Comparison of ENCODE assay signal across 29 cellular contexts in genomic region chr15:74809242-74809641, GRCh38. TPM values are rescaled to one million over a fixed set of nuclear protein-coding genes. Genes with fewer than 3 reads are reported as not detected.
DNase-seq lines count a peak whose midpoint lies in the region; ATAC-seq, FAIRE-seq and TF ChIP-seq lines count a peak whose summit lies in the region.
"Had no signal": no experiment of that assay in that cellular context is flagged by ENCODE, and none has a peak within 500 bp of the region (broad histone marks: within the 10 kb centered on the region; RNA-seq: fewer than 3 reads in every experiment).

No MANE protein-coding gene starts in this region.

- no peak overlapping the region for H3K9ac ChIP-seq in H1 (replicated peaks in 1 of 4; ENCODE audit: extremely low read depth in 1 of 4, low read depth in 3 of 4, low read length in 3 of 4)

- TF ChIP-seq RAD21 in H1 (IDR thresholded peaks at IDR 0.05 in 1 of 2, conservative IDR thresholded peaks at IDR 0.05 in 1 of 2; ENCODE audit: low read depth in 2 of 2, low read length in 2 of 2) = no peak

- H3K9me3 Mint-ChIP-seq in stimulated activated naive CD8-positive, alpha-beta T cell treated with anti-CD3 and anti-CD28 coated beads, Interleukin-15, amount 100 ng/mL, for 72 hours = no peaks in the 10 kb centered on the region
- H3K9me3 Mint-ChIP-seq: neural crest cell had no signal

- no peak overlapping the region for H2AK5ac ChIP-seq in H1 (ENCODE audit: low read depth, low read length)

- H3K4me1 ChIP-seq in H1 (replicated peaks in 1 of 4; ENCODE audit: control insufficient read depth in 3 of 4, insufficient read depth in 4 of 4, low read length in 3 of 4) = peaks cover 0 to 2% (median 1%) of the 10 kb centered on the region in 4 experiments; a peak in 2 of 7 replicates
- H3K4me1 ChIP-seq: Caco-2, gastroesophageal sphincter, prostate gland, tibial artery had no signal

- no peaks in the 10 kb centered on the region for H3K9me3 ChIP-seq in H1 (ENCODE audit: insufficient read depth in 2 of 2, low read depth in 1 of 2, low read length in 1 of 2)
- H3K9me3 ChIP-seq: Caco-2, esophagus squamous epithelium, gastroesophageal sphincter, prostate gland, tibial artery had no signal

- no peaks in the 10 kb centered on the region for H3K23me2 ChIP-seq in H1 (ENCODE audit: low read depth, low read length)

- peak overlapping the region; percentile 20 to 89 for H3K27ac Mint-ChIP-seq in stimulated activated naive CD8-positive, alpha-beta T cell treated with anti-CD3 and anti-CD28 coated beads, Interleukin-15, amount 100 ng/mL, for 72 hours

- H4K91ac ChIP-seq in H1 (replicated peaks; ENCODE audit: insufficient read length, low read length) = no peak overlapping the region

- H2BK15ac ChIP-seq in H1 (ENCODE audit: low read length) = no peak overlapping the region

- no peak overlapping the region for H2AFZ ChIP-seq in H1 (ENCODE audit: low read length)

- WGBS in H1 (ENCODE audit: extremely low coverage in 1 of 2, insufficient coverage in 1 of 2, insufficient read length in 1 of 2, insufficient replicate concordance in 2 of 2, low coverage in 1 of 2, low lambda C conversion rate in 2 of 2, missing lambda C conversion rate in 1 of 2), 2 experiments = no CpG with 5 or more reads among the region's 5 CpGs

- H3K4me3 ChIP-seq in H1 (ENCODE audit: extremely low read depth in 1 of 4, insufficient read depth in 2 of 4, low read depth in 3 of 4, low read length in 4 of 4) = no peak overlapping the region
- H3K4me3 ChIP-seq: esophagus squamous epithelium, gastroesophageal sphincter, GM12878, K562, prostate gland, tibial artery had no signal

- DNase-seq in NCI-H524 (lab: John Stamatoyannopoulos, UW) (peak; percentile 34 to 76), NCI-H524 treated with DMSO at 0.1 percent for 48 hours (lab: John Stamatoyannopoulos, UW) (no peak), H1 (ENCODE audit: low read depth in 1 of 2, low spot score in 2 of 2) (no peak), DMS79 treated with DMSO at 0.1 percent for 48 hours (lab: John Stamatoyannopoulos, UW) (no peak), retina (no peak)
- no peak for DNase-seq in stimulated activated naive CD8-positive, alpha-beta T cell treated with anti-CD3 and anti-CD28 coated beads, Interleukin-15, amount 100 ng/mL, for 72 hours
- DNase-seq in stimulated activated naive CD8-positive, alpha-beta T cell treated with anti-CD3 and anti-CD28 coated beads, Interleukin-15, Interleukin-2, amounts not matched to agents 100 U/mL and 50 U/mL, for 24 hours = no peak
- DNase-seq: activated CD4-positive, alpha-beta T cell treated with anti-CD3 and anti-CD28 coated beads, Interleukin-2, amount 50 U/mL, for 1 hour; activated naive CD4-positive, alpha-beta T cell treated with anti-CD3 and anti-CD28 coated beads, Interleukin-2, amount 50 U/mL, for 16 hours; Caco-2; DND-41; effector memory CD4-positive, alpha-beta T cell; esophagus squamous epithelium; hypothalamus; left ventricle myocardium superior; NCI-H146; stimulated activated CD4-positive, alpha-beta T cell treated with anti-CD3 and anti-CD28 coated beads, Interleukin-2, amount 100 ng/mL, for 24 hours; stimulated activated naive CD4-positive, alpha-beta T cell treated with Interleukin-2 at 50 U/mL for 16 hours; tibial artery had no signal

- FAIRE-seq in H1 (lab: Jason Lieb, UNC) = no peak
- FAIRE-seq: GM12878, islet of Langerhans had no signal

- no peaks in the 10 kb centered on the region for H3K27me3 Mint-ChIP-seq in stimulated activated naive CD8-positive, alpha-beta T cell treated with anti-CD3 and anti-CD28 coated beads, Interleukin-15, amount 100 ng/mL, for 72 hours

- no peaks in the 10 kb centered on the region for H3K79me1 ChIP-seq in H1 (ENCODE audit: low read depth, low read length)

- TF ChIP-seq EP300 in H1 (IDR thresholded peaks at IDR 0.05; ENCODE audit: borderline replicate concordance in 1 of 2, low read depth in 2 of 2, low read length in 2 of 2) = no peak

- CTCF ChIA-PET in H1 (lab: Charles Lee; ENCODE audit: partially characterized antibody) = interaction anchor here (0.7 to 10.2 kb wide), 17 partner anchors 9 to 335 kb away, joined by 3 to 113 read pairs (median 7); partner anchors contain the start of gene CPLX3

- H3K4ac ChIP-seq in H1 (replicated peaks; ENCODE audit: insufficient read length, low read depth, low read length) = no peak overlapping the region

- H3K18ac ChIP-seq in H1 (ENCODE audit: extremely low read depth, low read length) = 0 out of 2 replicates have a peak overlapping the region, but pooled peaks have one; percentile 71

- H3K27ac ChIP-seq in H1 (ENCODE audit: low read depth, low read length) = peak overlapping the region; percentile 35; the same call in 1 of the 2 replicates
- H3K27ac ChIP-seq: 22Rv1, esophagus squamous epithelium, gastroesophageal sphincter, tibial artery had no signal

- H2BK5ac ChIP-seq in H1 (ENCODE audit: low read depth, low read length) = 0 out of 2 replicates have a peak overlapping the region, but pooled peaks have one; percentile 24

- no peak for TF ChIP-seq CTCF in H1 (IDR thresholded peaks at IDR 0.05; ENCODE audit: control extremely low read depth in 1 of 3, insufficient read depth in 1 of 3, low read depth in 1 of 3, low read length in 3 of 3)

- no peaks in the 10 kb centered on the region for H3K36me3 ChIP-seq in H1 (ENCODE audit: control insufficient read depth in 2 of 4, insufficient read depth in 4 of 4, low read length in 3 of 4)
- H3K36me3 ChIP-seq: gastroesophageal sphincter, prostate gland, tibial artery had no signal

- H3K4me3 Mint-ChIP-seq in stimulated activated naive CD8-positive, alpha-beta T cell treated with anti-CD3 and anti-CD28 coated beads, Interleukin-15, amount 100 ng/mL, for 72 hours = peak overlapping the region in 1 of 2 donors; percentile 7
- H3K4me3 Mint-ChIP-seq: neural crest cell had no signal

- POLR2A ChIA-PET in H1 (lab: Charles Lee; ENCODE audit: partially characterized antibody) = interaction anchor here (0.6 to 2.8 kb wide), 6 partner anchors 9 to 179 kb away, joined by 3 to 10 read pairs (median 4); no protein-coding TSS in a partner anchor

- H3K4me1 Mint-ChIP-seq in stimulated activated naive CD8-positive, alpha-beta T cell treated with anti-CD3 and anti-CD28 coated beads, Interleukin-15, amount 100 ng/mL, for 72 hours = peaks cover 35% of the 10 kb centered on the region

- H4K20me1 ChIP-seq in H1 (replicated peaks in 1 of 2; ENCODE audit: control insufficient read depth in 1 of 2, insufficient read depth in 2 of 2, low read length in 2 of 2) = no peaks in the 10 kb centered on the region

- no peak overlapping the region for H3K23ac ChIP-seq in H1 (ENCODE audit: insufficient read length)

- no peak overlapping the region for H4K5ac ChIP-seq in H1 (ENCODE audit: insufficient read length, low read depth, low read length)

- H4K8ac ChIP-seq in H1 (ENCODE audit: extremely low read depth, insufficient read depth, low read length) = no peak overlapping the region

- H3K56ac ChIP-seq in H1 (replicated peaks; ENCODE audit: insufficient read length, low read depth, low read length) = no peak overlapping the region

- no peak overlapping the region for H2BK120ac ChIP-seq in H1 (replicated peaks; ENCODE audit: low read depth, low read length)

- no peak overlapping the region for H3K4me2 ChIP-seq in H1 (ENCODE audit: insufficient read depth in 1 of 2, low read depth in 2 of 2, low read length in 2 of 2)

- H3K14ac ChIP-seq in H1 (ENCODE audit: insufficient read length) = no peak overlapping the region

- no peaks in the 10 kb centered on the region for H3K79me2 ChIP-seq in H1 (ENCODE audit: control insufficient read depth in 1 of 2, insufficient read depth in 2 of 2, low read length in 2 of 2)

- H3K27me3 ChIP-seq in H1 (replicated peaks in 1 of 4; ENCODE audit: control insufficient read depth in 3 of 4, extremely low read depth in 1 of 4, insufficient read depth in 3 of 4, low read length in 3 of 4) = no peaks in the 10 kb centered on the region
- H3K27me3 ChIP-seq: esophagus squamous epithelium had no signal

- 0 out of 2 replicates have a peak overlapping the region, but pooled peaks have one; percentile 68 for H2BK12ac ChIP-seq in H1 (ENCODE audit: low read depth, low read length)

- TF ChIP-seq POLR2A in H1 (IDR thresholded peaks at IDR 0.05; ENCODE audit: control extremely low read depth in 1 of 2, low read depth in 2 of 2, low read length in 2 of 2) = no peak

- ATAC-seq in stimulated activated naive CD8-positive, alpha-beta T cell treated with anti-CD3 and anti-CD28 coated beads, Interleukin-15, amount 100 ng/mL, for 72 hours = peak; percentile 5
- no peak for ATAC-seq in stimulated activated naive CD8-positive, alpha-beta T cell treated with anti-CD3 and anti-CD28 coated beads, Interleukin-15, Interleukin-2, amounts not matched to agents 100 U/mL and 50 U/mL, for 24 hours
- no peak for ATAC-seq in HG03571 (IDR thresholded peaks at IDR 0.05; ENCODE audit: unreplicated experiment)
- ATAC-seq: gastroesophageal sphincter, GM12878, left ventricle myocardium superior, Right ventricle myocardium inferior had no signal

- no peak overlapping the region for H2BK20ac ChIP-seq in H1 (ENCODE audit: low read length)

RNA-seq across cellular contexts. Expression of gene LMAN1L, which starts 3.4 kb away (rescaled TPM):
- not detected in 2 replicates for total RNA-seq in H1 (2021; fragmentation: NEBNext Ultra II Directional; extraction: Animal tissue kit (Norgen Biotek cat#: 25700))
- not detected in 2 replicates for polyA plus RNA-seq in H1 (2011; rRNA removed)
- polyA plus RNA-seq in H1 (2011; cell fraction: cytosol; rRNA removed) = 0.03 TPM
- polyA plus RNA-seq in H1 (2011; cell fraction: nucleus; rRNA removed) = not detected
- not detected in 4 replicates for polyA plus RNA-seq in H1 (2012, experiment 1 of 2)
- polyA plus RNA-seq in H1 (2012, experiment 2 of 2) = not detected
- not detected for polyA plus RNA-seq in H1 (2013, experiment 1 of 2)
- polyA plus RNA-seq in H1 (2013, experiment 2 of 2) = not detected
- polyA minus RNA-seq in H1 (2011; rRNA and poly(A)+ RNA removed) = not detected in 2 replicates
- not detected for polyA minus RNA-seq in H1 (2011; cell fraction: cytosol; rRNA and poly(A)+ RNA removed)
- polyA minus RNA-seq in H1 (2011; cell fraction: nucleus; rRNA and poly(A)+ RNA removed) = not detected
- total RNA-seq: Caco-2, GM12878, K562, neural crest cell, skeletal muscle tissue had no signal
- polyA plus RNA-seq: GM12878, K562 had no signal

RNA-seq across cellular contexts. Expression of gene CPLX3, which starts 17.2 kb away (rescaled TPM):
- total RNA-seq in H1 (2021; fragmentation: NEBNext Ultra II Directional; extraction: Animal tissue kit (Norgen Biotek cat#: 25700)) = not detected in 2 replicates
- 0.17 and 0.27 TPM in 2 replicates for polyA plus RNA-seq in H1 (2011; rRNA removed)
- 0.23 TPM for polyA plus RNA-seq in H1 (2011; cell fraction: cytosol; rRNA removed)
- polyA plus RNA-seq in H1 (2011; cell fraction: nucleus; rRNA removed) = 0.16 TPM
- 0.08 to 0.19 TPM (median 0.08 TPM) in 3 of 4 replicates, not detected in the other for polyA plus RNA-seq in H1 (2012, experiment 1 of 2)
- polyA plus RNA-seq in H1 (2012, experiment 2 of 2) = 0.09 TPM
- 0.10 TPM for polyA plus RNA-seq in H1 (2013, experiment 1 of 2)
- polyA plus RNA-seq in H1 (2013, experiment 2 of 2) = 0.11 TPM
- polyA minus RNA-seq in H1 (2011; rRNA and poly(A)+ RNA removed) = 0.28 TPM in 1 of 2 replicates, not detected in the other
- not detected for polyA minus RNA-seq in H1 (2011; cell fraction: cytosol; rRNA and poly(A)+ RNA removed)
- polyA minus RNA-seq in H1 (2011; cell fraction: nucleus; rRNA and poly(A)+ RNA removed) = not detected
- total RNA-seq: Caco-2, gastroesophageal sphincter, GM12878, K562, neural crest cell, skeletal muscle tissue had no signal
- polyA plus RNA-seq: K562 had no signal

RNA-seq across cellular contexts. Expression of gene CSK, which starts 27.4 kb away (rescaled TPM):
- 50.2 and 51.7 TPM in 2 replicates for total RNA-seq in H1 (2021; fragmentation: NEBNext Ultra II Directional; extraction: Animal tissue kit (Norgen Biotek cat#: 25700))
- polyA plus RNA-seq in H1 (2011; rRNA removed) = 13.7 and 23.0 TPM in 2 replicates
- polyA plus RNA-seq in H1 (2011; cell fraction: cytosol; rRNA removed) = 16.8 TPM
- polyA plus RNA-seq in H1 (2011; cell fraction: nucleus; rRNA removed) = 40.7 TPM
- 31.1 to 46.6 TPM (median 42.9 TPM) in 4 replicates for polyA plus RNA-seq in H1 (2012, experiment 1 of 2)
- 39.8 TPM for polyA plus RNA-seq in H1 (2012, experiment 2 of 2)
- 22.2 TPM for polyA plus RNA-seq in H1 (2013, experiment 1 of 2)
- 21.3 TPM for polyA plus RNA-seq in H1 (2013, experiment 2 of 2)
- 12.9 and 26.4 TPM in 2 replicates for polyA minus RNA-seq in H1 (2011; rRNA and poly(A)+ RNA removed)
- 21.8 TPM for polyA minus RNA-seq in H1 (2011; cell fraction: cytosol; rRNA and poly(A)+ RNA removed)
- polyA minus RNA-seq in H1 (2011; cell fraction: nucleus; rRNA and poly(A)+ RNA removed) = 19.3 TPM

RNA-seq across cellular contexts. Expression of gene ULK3, which starts 33.7 kb away (rescaled TPM):
- 25.0 and 27.1 TPM in 2 replicates for total RNA-seq in H1 (2021; fragmentation: NEBNext Ultra II Directional; extraction: Animal tissue kit (Norgen Biotek cat#: 25700))
- 34.4 and 52.2 TPM in 2 replicates for polyA plus RNA-seq in H1 (2011; rRNA removed)
- polyA plus RNA-seq in H1 (2011; cell fraction: cytosol; rRNA removed) = 39.6 TPM
- 241 TPM for polyA plus RNA-seq in H1 (2011; cell fraction: nucleus; rRNA removed)
- polyA plus RNA-seq in H1 (2012, experiment 1 of 2) = 23.8 to 32.8 TPM (median 27.6 TPM) in 4 replicates
- polyA plus RNA-seq in H1 (2012, experiment 2 of 2) = 22.2 TPM
- 23.5 TPM for polyA plus RNA-seq in H1 (2013, experiment 1 of 2)
- 20.5 TPM for polyA plus RNA-seq in H1 (2013, experiment 2 of 2)
- polyA minus RNA-seq in H1 (2011; rRNA and poly(A)+ RNA removed) = 22.9 and 29.2 TPM in 2 replicates
- polyA minus RNA-seq in H1 (2011; cell fraction: cytosol; rRNA and poly(A)+ RNA removed) = 14.8 TPM
- 30.0 TPM for polyA minus RNA-seq in H1 (2011; cell fraction: nucleus; rRNA and poly(A)+ RNA removed)

Comparison
In these comparisons a context has a peak if more than half of its experiments do, and no peak if none do; other contexts are left out.
1. DNase-seq: peak in NCI-H524 (2 of 2); none in NCI-H524 treated with DMSO at 0.1 percent for 48 hours (single experiment), stimulated activated naive CD8-positive, alpha-beta T cell treated with anti-CD3 and anti-CD28 coated beads, Interleukin-15, amount 100 ng/mL, for 72 hours (0 of 2), stimulated activated naive CD8-positive, alpha-beta T cell treated with anti-CD3 and anti-CD28 coated beads, Interleukin-15, Interleukin-2, amounts not matched to agents 100 U/mL and 50 U/mL, for 24 hours (single experiment), H1 (0 of 2), DMS79 treated with DMSO at 0.1 percent for 48 hours (single experiment) and retina (single experiment).